Comparison of ENCODE assay signal across 23 cellular contexts in genomic region chr2:65344182-65344581, GRCh38.
"Had no signal": no experiment of that assay in that cellular context is flagged by ENCODE, and none has a peak within 500 bp of the region (broad histone marks: within the 10 kb centered on the region; RNA-seq: fewer than 3 reads in every experiment).

No MANE protein-coding gene starts in this region.

- H3K27me3 Mint-ChIP-seq: stimulated activated naive B cell treated with anti-CD40 and anti-IgM and Interleukin-4, amounts not matched to agents 10 μg/mL and 1 μg/mL and 100 μg/mL, for 72 hours had no signal

- H3K27ac Mint-ChIP-seq: endodermal cell; nephron; stimulated activated naive B cell treated with anti-CD40 and anti-IgM and Interleukin-4, amounts not matched to agents 10 μg/mL and 1 μg/mL and 100 μg/mL, for 72 hours had no signal

- H3K27me3 ChIP-seq: colonic mucosa, heart right ventricle, right lobe of liver, spleen, stomach, transverse colon had no signal

- H3K27ac ChIP-seq: colonic mucosa, heart right ventricle, psoas muscle, right lobe of liver, spleen, stomach, thoracic aorta, transverse colon had no signal

- H3K9me3 Mint-ChIP-seq: stimulated activated naive B cell treated with anti-CD40 and anti-IgM and Interleukin-4, amounts not matched to agents 10 μg/mL and 1 μg/mL and 100 μg/mL, for 72 hours had no signal

- FAIRE-seq: endothelial cell of umbilical vein, islet of Langerhans had no signal

- ATAC-seq: heart right ventricle; psoas muscle; right lobe of liver; stimulated activated naive B cell treated with anti-CD40 and anti-IgM and Interleukin-4, amounts not matched to agents 10 μg/mL and 1 μg/mL and 100 μg/mL, for 72 hours had no signal

- H3K4me3 ChIP-seq: colonic mucosa, heart right ventricle, psoas muscle, right lobe of liver, spleen, stomach, thoracic aorta, transverse colon had no signal

- H3K36me3 ChIP-seq: colonic mucosa, transverse colon had no signal

- DNase-seq: colonic mucosa; dermis blood vessel endothelial cell; endodermal cell; erythroblast; foreskin melanocyte; heart right ventricle; hypothalamus; kidney glomerular epithelial cell; psoas muscle; retina; right lobe of liver; spleen; stimulated activated CD4-positive, alpha-beta T cell treated with anti-CD3 and anti-CD28 coated beads, Interleukin-15, amount 100 ng/mL, for 24 hours; stimulated activated CD4-positive, alpha-beta T cell treated with anti-CD3 and anti-CD28 coated beads, Interleukin-1b, Interleukin-23, amount 100 ng/mL, for 48 hours; stimulated activated CD4-positive, alpha-beta T cell treated with anti-CD3 and anti-CD28 coated beads, Interleukin-4, amount 100 ng/mL, for 24 hours; stimulated activated naive B cell treated with anti-CD40 and anti-IgM and Interleukin-4, amounts not matched to agents 10 μg/mL and 1 μg/mL and 100 μg/mL, for 72 hours; stomach; substantia nigra; transverse colon had no signal

- H3K4me3 Mint-ChIP-seq: endodermal cell; nephron; stimulated activated naive B cell treated with anti-CD40 and anti-IgM and Interleukin-4, amounts not matched to agents 10 μg/mL and 1 μg/mL and 100 μg/mL, for 72 hours had no signal

- H3K4me1 ChIP-seq: colonic mucosa, psoas muscle, right lobe of liver had no signal

- H3K9me3 ChIP-seq: colonic mucosa, heart right ventricle, psoas muscle, right lobe of liver, spleen, stomach, thoracic aorta, transverse colon had no signal
